ENCODE assay signal across 25 cellular contexts in the genomic region with DNA sequence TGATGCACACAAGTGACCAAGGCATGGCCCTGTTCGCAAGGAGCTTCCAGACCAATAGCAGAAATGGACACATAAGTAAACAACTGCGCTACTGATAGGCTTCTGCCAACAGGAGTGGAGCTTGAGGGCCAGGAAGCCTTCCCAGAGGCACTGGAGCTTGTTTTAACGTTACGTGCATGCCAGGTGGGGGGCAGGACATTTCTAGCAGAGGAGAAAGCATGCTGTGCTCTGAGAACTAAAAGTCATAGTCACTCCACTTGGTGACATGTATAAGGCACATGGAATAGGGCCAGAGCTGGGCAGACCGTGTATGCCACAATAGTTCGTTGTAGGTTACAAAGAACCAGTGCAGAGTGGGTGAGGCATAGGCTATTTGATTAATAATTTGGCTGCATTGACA.
DNase-seq lines count a peak whose midpoint lies in the region; ATAC-seq and TF ChIP-seq lines count a peak whose summit lies in the region.
"Had no signal": no experiment of that assay in that cellular context is flagged by ENCODE, and none has a peak within 500 bp of the region (broad histone marks: within the 10 kb centered on the region; RNA-seq: fewer than 3 reads in every experiment).

No MANE protein-coding gene starts in this region.

- H3K36me3 Mint-ChIP-seq in chondrocyte (ENCODE audit: low read depth) = peaks cover 1% of the 10 kb centered on the region
- H3K36me3 Mint-ChIP-seq: CD8-positive, alpha-beta T cell had no signal

- peak overlapping the region; percentile 9 for H3K9ac ChIP-seq in mucosa of stomach (ENCODE audit: low read length)

- no peaks in the 10 kb centered on the region for H3K27me3 Mint-ChIP-seq in chondrocyte (ENCODE audit: low read depth)
- H3K27me3 Mint-ChIP-seq: activated CD4-positive, alpha-beta T cell treated with anti-CD3 and anti-CD28 coated beads, Interleukin-2, amount 10 ng/mL, durations not matched to agents 7 days and 5 days; B cell had no signal

- no peaks in the 10 kb centered on the region for H3K36me3 ChIP-seq in left ventricle myocardium inferior
- H3K36me3 ChIP-seq in mucosa of stomach (ENCODE audit: control insufficient read depth, insufficient read depth, low read length) = no peaks in the 10 kb centered on the region
- H3K36me3 ChIP-seq: heart right ventricle had no signal

- H3K4me1 Mint-ChIP-seq in chondrocyte (ENCODE audit: low read depth) = peaks cover 35% of the 10 kb centered on the region
- H3K4me1 Mint-ChIP-seq: activated CD4-positive, alpha-beta T cell treated with anti-CD3 and anti-CD28 coated beads, Interleukin-2, amount 10 ng/mL, durations not matched to agents 7 days and 5 days; central memory CD8-positive, alpha-beta T cell had no signal

- intact Hi-C loops in left ventricle myocardium inferior (cut with micrococcal nuclease) (no loop called here), left cardiac atrium (cut with DNase I) (no loop called here)

- H3K4me1 ChIP-seq in left ventricle myocardium inferior (peaks cover 25% of the 10 kb centered on the region), mucosa of stomach (ENCODE audit: control insufficient read depth, insufficient read depth, low read length) (peaks cover 87% of the 10 kb centered on the region)
- H3K4me1 ChIP-seq: testis had no signal

- H3K27ac ChIP-seq in left ventricle myocardium inferior (replicated peaks) = peak overlapping the region; percentile 18
- H3K27ac ChIP-seq: SJSA1, testis had no signal

- H3K4me3 ChIP-seq in left ventricle myocardium inferior (no peak overlapping the region), mucosa of stomach (ENCODE audit: low read length) (no peak overlapping the region)
- H3K4me3 ChIP-seq: heart right ventricle, SJSA1, testis had no signal

- H3K9me3 ChIP-seq in left ventricle myocardium inferior (replicated peaks) = no peaks in the 10 kb centered on the region
- H3K9me3 ChIP-seq in mucosa of stomach (ENCODE audit: control insufficient read depth, low read length) = no peaks in the 10 kb centered on the region
- H3K9me3 ChIP-seq: SJSA1, testis had no signal

- H3K27me3 ChIP-seq in left ventricle myocardium inferior (ENCODE audit: low read depth) (no peaks in the 10 kb centered on the region), mucosa of stomach (ENCODE audit: control insufficient read depth, insufficient read depth, low read length) (no peaks in the 10 kb centered on the region)
- H3K27me3 ChIP-seq: heart right ventricle, SJSA1, testis had no signal

- DNase-seq in left ventricle myocardium inferior (peak; percentile 22), left cardiac atrium (no peak), chondrocyte (ENCODE audit: low spot score) (peak; percentile 30), NCI-H1092 (lab: John Stamatoyannopoulos, UW) (no peak), NCI-H2171 treated with DMSO at 0.1 percent for 48 hours (lab: John Stamatoyannopoulos, UW) (no peak), RPMI8226 (no peak)
- DNase-seq in activated effector memory CD4-positive, alpha-beta T cell treated with Interleukin-2 at 50 U/mL for 16 hours = no peak
- DNase-seq: activated CD4-positive, alpha-beta T cell treated with anti-CD3 and anti-CD28 coated beads, Interleukin-2, amount 10 ng/mL, durations not matched to agents 7 days and 5 days; activated naive CD8-positive, alpha-beta T cell treated with anti-CD3 and anti-CD28 coated beads, Interleukin-2, amount 50 U/mL, for 24 hours; activated T-cell treated with anti-CD3 and anti-CD28 coated beads, Interleukin-2, amount 50 U/mL, for 24 hours; CD8-positive, alpha-beta T cell; KG1; kidney glomerular epithelial cell; NCI-H1930; NCI-H526; stimulated activated naive CD4-positive, alpha-beta T cell treated with Interleukin-2 at 50 U/mL for 16 hours; T-helper 9 cell; testis had no signal

- no peak overlapping the region for H3K4me3 Mint-ChIP-seq in chondrocyte (ENCODE audit: unreplicated experiment)
- H3K4me3 Mint-ChIP-seq: activated CD4-positive, alpha-beta T cell treated with anti-CD3 and anti-CD28 coated beads, Interleukin-2, amount 10 ng/mL, durations not matched to agents 7 days and 5 days; activated naive CD8-positive, alpha-beta T cell treated with anti-CD3 and anti-CD28 coated beads, Interleukin-2, amount 50 U/mL, for 24 hours; activated T-cell treated with anti-CD3 and anti-CD28 coated beads, Interleukin-2, amount 50 U/mL, for 24 hours; B cell; CD8-positive, alpha-beta T cell; central memory CD8-positive, alpha-beta T cell; nephron had no signal

- H3K9me3 Mint-ChIP-seq in chondrocyte (ENCODE audit: low read depth) = no peaks in the 10 kb centered on the region
- H3K9me3 Mint-ChIP-seq: activated CD4-positive, alpha-beta T cell treated with anti-CD3 and anti-CD28 coated beads, Interleukin-2, amount 10 ng/mL, durations not matched to agents 7 days and 5 days; activated T-cell treated with anti-CD3 and anti-CD28 coated beads, Interleukin-2, amount 50 U/mL, for 24 hours; CD8-positive, alpha-beta T cell; central memory CD8-positive, alpha-beta T cell; nephron had no signal

- H3K27ac Mint-ChIP-seq in chondrocyte (ENCODE audit: unreplicated experiment) = no peak overlapping the region
- H3K27ac Mint-ChIP-seq: activated CD4-positive, alpha-beta T cell treated with anti-CD3 and anti-CD28 coated beads, Interleukin-2, amount 10 ng/mL, durations not matched to agents 7 days and 5 days; activated naive CD8-positive, alpha-beta T cell treated with anti-CD3 and anti-CD28 coated beads, Interleukin-2, amount 50 U/mL, for 24 hours; activated T-cell treated with anti-CD3 and anti-CD28 coated beads, Interleukin-2, amount 50 U/mL, for 24 hours; B cell; CD8-positive, alpha-beta T cell had no signal

- no peak for ATAC-seq in left cardiac atrium
- ATAC-seq: activated naive CD8-positive, alpha-beta T cell treated with anti-CD3 and anti-CD28 coated beads, Interleukin-2, amount 50 U/mL, for 24 hours; CD8-positive, alpha-beta T cell; esophagus mucosa had no signal

- no peak for TF ChIP-seq CTCF in left ventricle myocardium inferior (IDR thresholded peaks at IDR 0.05; ENCODE audit: borderline replicate concordance)
- no peak for TF ChIP-seq CTCF in chondrocyte (IDR thresholded peaks at IDR 0.05)

Comparison
In these comparisons a context has a peak if more than half of its experiments do, and no peak if none do; other contexts are left out.
1. DNase-seq: peak in left ventricle myocardium inferior (single experiment) and chondrocyte (single experiment); none in left cardiac atrium (single experiment), NCI-H1092 (single experiment), activated effector memory CD4-positive, alpha-beta T cell treated with Interleukin-2 at 50 U/mL for 16 hours (single experiment), NCI-H2171 treated with DMSO at 0.1 percent for 48 hours (single experiment) and RPMI8226 (single experiment).